ENCODE assay signal across 24 cellular contexts in the genomic region with DNA sequence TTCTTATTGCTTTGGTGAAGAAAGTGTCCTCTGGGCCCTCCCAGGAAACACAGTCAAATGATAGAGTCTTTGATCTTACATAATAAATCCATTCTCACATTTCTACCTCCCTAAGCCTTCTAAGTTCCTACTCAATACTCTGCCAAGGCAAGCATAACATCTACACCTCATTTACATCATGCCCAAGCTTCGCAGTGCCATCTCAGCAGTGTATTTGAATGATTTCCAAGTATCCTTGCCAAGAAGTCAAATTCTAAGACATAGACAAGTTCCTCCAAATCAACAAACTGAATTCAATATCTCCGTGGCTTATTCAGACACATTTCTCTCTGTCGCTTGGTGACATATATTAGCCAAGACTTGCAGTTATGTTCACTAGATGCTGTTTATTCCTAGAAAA. TPM values are rescaled to one million over a fixed set of nuclear protein-coding genes. Genes with fewer than 3 reads are reported as not detected.
"Had no signal": no experiment of that assay in that cellular context is flagged by ENCODE, and none has a peak within 500 bp of the region (broad histone marks: within the 10 kb centered on the region; RNA-seq: fewer than 3 reads in every experiment).

No MANE protein-coding gene starts in this region.

- H3K27ac Mint-ChIP-seq: dendritic cell treated with granulocyte-macrophage colony-stimulating factor and Interleukin-4, amounts not matched to agents 40 ng/mL and 50 ng/mL, for 4 days; endodermal cell; memory B cell; nephron; stimulated activated naive CD8-positive, alpha-beta T cell treated with anti-CD3 and anti-CD28 coated beads, Interleukin-15, amount 100 ng/mL, for 72 hours had no signal

- H3K27ac ChIP-seq: epithelial cell of prostate, gastrocnemius medialis, upper lobe of left lung had no signal

- H3K4me3 ChIP-seq: gastrocnemius medialis, lung, mucosa of descending colon, smooth muscle cell, thyroid gland, upper lobe of left lung had no signal

- H3K9me3 Mint-ChIP-seq: dendritic cell treated with granulocyte-macrophage colony-stimulating factor and Interleukin-4, amounts not matched to agents 40 ng/mL and 50 ng/mL, for 4 days; endodermal cell; memory B cell; naive thymus-derived CD4-positive, alpha-beta T cell; nephron; stimulated activated naive CD8-positive, alpha-beta T cell treated with anti-CD3 and anti-CD28 coated beads, Interleukin-15, amount 100 ng/mL, for 72 hours had no signal

- DNase-seq: effector CD8-positive, alpha-beta T cell; endodermal cell; foreskin fibroblast; gastrocnemius medialis; mucosa of descending colon; posterior cingulate gyrus; stimulated activated CD4-positive, alpha-beta T cell treated with anti-CD3 and anti-CD28 coated beads, Interleukin-12 subunit alpha, Interleukin-12 subunit beta, amount 100 ng/mL, for 4 hours; stimulated activated CD4-positive, alpha-beta T cell treated with anti-CD3 and anti-CD28 coated beads, Interleukin-1b, Interleukin-23, amount 100 ng/mL, for 48 hours; stimulated activated CD4-positive, alpha-beta T cell treated with anti-CD3 and anti-CD28 coated beads, Interleukin-4, amount 100 ng/mL, for 1 hour; stimulated activated CD8-positive, alpha-beta memory T cell treated with anti-CD3 and anti-CD28 coated beads, Interleukin-4, amount 100 ng/mL, for 48 hours; stimulated activated naive CD4-positive, alpha-beta T cell; stimulated activated naive CD8-positive, alpha-beta T cell treated with anti-CD3 and anti-CD28 coated beads, Interleukin-15, amount 100 ng/mL, for 72 hours; thyroid gland; upper lobe of left lung had no signal

- H3K27me3 ChIP-seq: thyroid gland, upper lobe of left lung had no signal

- H3K4me3 Mint-ChIP-seq: dendritic cell treated with granulocyte-macrophage colony-stimulating factor and Interleukin-4, amounts not matched to agents 40 ng/mL and 50 ng/mL, for 4 days; endodermal cell; memory B cell; naive thymus-derived CD4-positive, alpha-beta T cell; stimulated activated naive CD8-positive, alpha-beta T cell treated with anti-CD3 and anti-CD28 coated beads, Interleukin-15, amount 100 ng/mL, for 72 hours had no signal

- H3K36me3 Mint-ChIP-seq: memory B cell; naive thymus-derived CD4-positive, alpha-beta T cell had no signal

- H3K9me3 ChIP-seq: gastrocnemius medialis, mucosa of descending colon, thyroid gland, upper lobe of left lung had no signal

- H3K36me3 ChIP-seq: gastrocnemius medialis, thyroid gland, upper lobe of left lung had no signal

- ATAC-seq: esophagus mucosa; gastrocnemius medialis; mucosa of descending colon; naive thymus-derived CD4-positive, alpha-beta T cell; sciatic nerve; stimulated activated naive CD8-positive, alpha-beta T cell treated with anti-CD3 and anti-CD28 coated beads, Interleukin-15, amount 100 ng/mL, for 72 hours had no signal

RNA-seq across cellular contexts. Expression of gene MLPH, which starts 8.1 kb away (rescaled TPM):
- total RNA-seq: naive thymus-derived CD4-positive, alpha-beta T cell; pulmonary artery endothelial cell had no signal
- polyA plus RNA-seq: naive thymus-derived CD4-positive, alpha-beta T cell had no signal
